Comparison of ENCODE assay signal across 1 cellular context in the genomic region with DNA sequence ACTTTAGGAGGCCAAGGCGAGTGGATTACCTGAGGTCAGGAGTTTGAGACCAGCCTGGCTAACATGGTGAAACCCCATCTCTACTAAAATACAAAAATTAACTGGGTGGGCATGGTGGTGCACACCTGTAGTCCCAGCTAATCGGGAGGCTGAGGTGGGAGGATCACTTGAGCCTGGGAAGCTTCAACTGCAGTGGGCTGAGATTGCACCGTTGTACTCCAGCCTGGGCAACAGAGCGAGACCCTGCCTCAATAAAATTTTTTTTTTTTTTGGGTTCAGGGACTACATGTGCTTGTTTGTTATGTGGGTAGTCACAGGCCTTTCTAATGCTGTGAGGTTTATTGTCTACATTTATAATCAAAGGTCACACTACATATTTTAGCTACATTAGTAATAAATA. TPM values are rescaled to one million over a fixed set of nuclear protein-coding genes. Genes with fewer than 3 reads are reported as not detected.
"Had no signal": no experiment of that assay in that cellular context is flagged by ENCODE, and none has a peak within 500 bp of the region (broad histone marks: within the 10 kb centered on the region; RNA-seq: fewer than 3 reads in every experiment).

No MANE protein-coding gene starts in this region.

RNA-seq across cellular contexts. Expression of a gene that starts 19.0 kb away (rescaled TPM):
- total RNA-seq: activated B cell treated with CpG ODN at 0.5 μM for 24 hours had no signal
